In the genomic region with DNA sequence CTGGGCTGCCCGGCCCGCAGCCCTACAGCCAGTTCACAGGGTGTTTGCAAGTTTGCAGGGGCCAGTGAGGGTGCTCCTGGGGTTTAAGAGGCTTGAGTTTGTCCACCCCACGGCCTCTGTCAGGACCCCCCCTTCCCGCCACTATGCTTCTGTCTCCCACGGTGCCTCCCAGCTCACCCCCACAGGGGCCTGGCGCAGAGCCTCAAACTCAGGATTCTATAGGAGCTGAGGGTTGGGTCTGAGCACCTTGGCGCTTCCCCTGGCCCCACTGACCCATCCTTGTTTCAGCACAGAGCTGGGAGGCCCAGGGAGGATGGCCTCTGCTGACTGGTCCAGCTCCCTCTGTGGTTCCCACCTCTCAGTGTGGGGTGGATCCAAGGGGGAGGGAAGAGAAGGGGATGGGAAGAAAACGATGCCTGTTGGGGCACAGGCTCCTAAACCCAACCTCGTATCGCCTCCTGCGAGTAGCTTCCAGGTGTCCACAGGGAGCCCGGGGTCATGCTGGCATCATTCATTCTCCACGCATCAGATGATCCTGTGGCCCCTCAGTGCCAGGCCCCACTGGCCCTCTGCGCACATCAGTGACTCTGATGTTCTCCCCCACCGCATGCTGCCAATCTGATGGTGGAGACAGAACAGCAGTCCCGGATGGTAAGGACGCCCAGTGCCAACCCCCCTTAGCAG, we compare ENCODE assay signal across 7 cellular contexts. TPM values are rescaled to one million over a fixed set of nuclear protein-coding genes. Genes with fewer than 3 reads are reported as not detected.
A peak's percentile ranks its signal among the peaks of the same experiment; 100 is the strongest.
DNase-seq lines count a peak whose midpoint lies in the region; ATAC-seq, FAIRE-seq and TF ChIP-seq lines count a peak whose summit lies in the region.

No MANE protein-coding gene starts in this region.

- intact Hi-C loops in spleen (cut with DNase I; ENCODE audit: low total_unique reads): no loop called here

- H3K4me2 ChIP-seq in fibroblast of lung (ENCODE audit: extremely low read depth, insufficient read depth, low read length): peak overlapping the region; percentile 56

- CTCF ChIA-PET in RWPE1 (lab: Yijun Ruan, JAX): interaction anchor here (0.7 kb wide), 1 partner anchor 371 kb away, joined by 3 read pairs; no protein-coding TSS in a partner anchor

- peaks cover 17% of the 10 kb centered on the region for H3K27me3 Mint-ChIP-seq in glutamatergic neuron (ENCODE audit: unreplicated experiment)

- no peaks in the 10 kb centered on the region for H3K4me1 Mint-ChIP-seq in glutamatergic neuron (ENCODE audit: low read depth, unreplicated experiment)

- TF ChIP-seq CTCF in RWPE1 (conservative IDR thresholded peaks at IDR 0.05; ENCODE audit: low read depth) (no peak), fibroblast of lung (conservative IDR thresholded peaks at IDR 0.05 in 1 of 2, IDR thresholded peaks at IDR 0.05 in 1 of 2; ENCODE audit: low read depth in 1 of 2, low read length in 2 of 2) (no peak), spleen (IDR thresholded peaks at IDR 0.05 in 8 of 11, conservative IDR thresholded peaks at IDR 0.05 in 3 of 11) (no peak), glutamatergic neuron (IDR thresholded peaks at IDR 0.05; ENCODE audit: partially characterized antibody, unreplicated experiment) (no peak)

- peaks cover 12% of the 10 kb centered on the region for H3K9me3 Mint-ChIP-seq in glutamatergic neuron (ENCODE audit: unreplicated experiment)

- H3K9me3 ChIP-seq in fibroblast of lung (ENCODE audit: control insufficient read depth, insufficient read depth, low read depth, low read length) (no peaks in the 10 kb centered on the region), spleen (peaks cover 0 to 2% (median 0%) of the 10 kb centered on the region in 8 donors)

- no peaks in the 10 kb centered on the region for H3K27me3 ChIP-seq in fibroblast of lung (ENCODE audit: control insufficient read depth, insufficient read depth, low read length)
- H3K27me3 ChIP-seq in spleen (replicated peaks in 1 of 7): no peaks in the 10 kb centered on the region

- H3K4me3 ChIP-seq in fibroblast of lung (replicated peaks in 1 of 4; ENCODE audit: control extremely low read depth in 1 of 4, insufficient read depth in 1 of 4, low read depth in 3 of 4, low read length in 4 of 4) (peak overlapping the region in 1 of 4 experiments; percentile 19), spleen (peak overlapping the region in 3 of 8 donors; percentile 4 to 64 (median 32))

- no peak overlapping the region for H3K27ac Mint-ChIP-seq in glutamatergic neuron (ENCODE audit: unreplicated experiment)

- H3K79me2 ChIP-seq in fibroblast of lung (ENCODE audit: control insufficient read depth, insufficient read depth, low read length): peaks cover 18% of the 10 kb centered on the region

- H3K36me3 ChIP-seq in fibroblast of lung (ENCODE audit: control insufficient read depth, insufficient read depth, low read length) (no peaks in the 10 kb centered on the region), spleen (no peaks in the 10 kb centered on the region)

- no peak for DNase-seq in H54 (ENCODE audit: insufficient read length, low spot score)
- DNase-seq in RWPE1 (ENCODE audit: low spot score): peak; percentile 20
- DNase-seq in fibroblast of lung (ENCODE audit: low read depth in 2 of 2): peak in 1 of 2 donors; percentile 23
- DNase-seq in spleen: peak; percentile 78
- no peak for DNase-seq in glutamatergic neuron
- no peak for DNase-seq in cerebellar cortex (ENCODE audit: low spot score)

- POLR2A ChIA-PET in RWPE1 (lab: Yijun Ruan, JAX; ENCODE audit: low non-redundant PET): interaction anchor here (0.5 to 1.2 kb wide), 2 partner anchors 258 to 340 kb away, joined by 4 to 7 read pairs; no protein-coding TSS in a partner anchor

- peak overlapping the region; percentile 70 for H3K9ac ChIP-seq in fibroblast of lung (ENCODE audit: insufficient read depth, low read length)

- H3K27ac ChIP-seq in RWPE1 (peak overlapping the region; percentile 95), fibroblast of lung (ENCODE audit: insufficient read depth, low read length) (peak overlapping the region; percentile 94), spleen (peak overlapping the region; percentile 72 to 88 (median 86))

- H3K4me1 ChIP-seq in fibroblast of lung (ENCODE audit: control insufficient read depth, extremely low read depth, insufficient read depth, low read length): peaks cover 57% of the 10 kb centered on the region
- peaks cover 33 to 84% (median 68%) of the 10 kb centered on the region in 6 donors for H3K4me1 ChIP-seq in spleen

- no peak overlapping the region for H3K4me3 Mint-ChIP-seq in glutamatergic neuron (ENCODE audit: unreplicated experiment)

- no peak overlapping the region for H2AFZ ChIP-seq in fibroblast of lung (ENCODE audit: low read length)

- no peak for FAIRE-seq in H54 (lab: Jason Lieb, UNC)

- 56 to 62% (median 57%) methylated on average over 11 to 17 of the region's 17 CpGs for WGBS in spleen, 5 donors

- ATAC-seq in GM18868 (IDR thresholded peaks at IDR 0.05; ENCODE audit: unreplicated experiment): no peak

- H4K20me1 ChIP-seq in fibroblast of lung (ENCODE audit: control insufficient read depth, extremely low read depth, insufficient read depth, low read length): no peaks in the 10 kb centered on the region

- TF ChIP-seq POLR2A in H54 (IDR thresholded peaks at IDR 0.05; ENCODE audit: low read depth, low read length): peak; percentile 36
- no peak for TF ChIP-seq POLR2A in spleen (IDR thresholded peaks at IDR 0.05)

- H3K36me3 Mint-ChIP-seq in glutamatergic neuron (ENCODE audit: unreplicated experiment): peaks cover 7% of the 10 kb centered on the region

RNA-seq across cellular contexts. Expression of a gene that starts 5.0 kb away (rescaled TPM):
- 1.2 TPM in 1 of 2 replicates, not detected in the other for total RNA-seq in fibroblast of lung
- 7.3 and 11.7 TPM in 2 replicates for polyA plus RNA-seq in fibroblast of lung
- 11.8 and 28.9 TPM in 2 replicates for polyA plus RNA-seq in fibroblast of lung (2012)
- polyA minus RNA-seq in fibroblast of lung (ENCODE audit: low replicate concordance): 3.0 and 40.6 TPM in 2 replicates
- 1 to 10 TPM in 2 of 7 donors, under 1 TPM in 3, not detected in 2; 0.36 to 1.4 (median 0.52) TPM for total RNA-seq in spleen
- under 1 TPM; 0.06 to 0.43 (median 0.12) TPM for polyA plus RNA-seq in spleen
- not detected for total RNA-seq in glutamatergic neuron (ENCODE audit: unreplicated experiment)

Comparison
In these comparisons a context has a peak if more than half of its experiments do, and no peak if none do; other contexts are left out.
1. DNase-seq: peak in RWPE1 (single experiment) and spleen (single experiment); none in H54 (single experiment), glutamatergic neuron (single experiment) and cerebellar cortex (single experiment).
2. Peak in every context shown above with its lines, with median percentiles within 50 percentile points of each other: H3K27ac ChIP-seq.